ENCODE assay signal across 13 cellular contexts in the genomic region with DNA sequence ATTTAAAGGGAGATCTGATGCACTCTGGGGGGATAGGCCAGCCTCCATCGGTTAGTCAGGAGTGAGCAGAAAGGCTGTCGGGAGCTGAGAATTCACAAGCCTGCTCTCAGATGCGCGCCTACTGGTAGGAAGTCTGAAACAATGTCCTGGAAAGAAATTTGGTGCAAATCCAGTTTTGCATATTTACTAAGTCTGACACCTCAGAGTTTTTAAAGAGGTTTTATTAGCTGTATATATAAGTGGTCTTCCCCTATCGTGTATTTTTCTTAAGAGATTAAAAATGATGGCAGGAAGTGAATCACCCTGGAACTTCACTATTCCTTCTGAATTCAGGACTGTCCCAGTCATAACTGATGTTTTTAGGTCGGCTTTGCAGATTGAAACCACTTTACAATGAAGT.
DNase-seq lines count a peak whose midpoint lies in the region; ATAC-seq, FAIRE-seq and TF ChIP-seq lines count a peak whose summit lies in the region.
"Had no signal": no experiment of that assay in that cellular context is flagged by ENCODE, and none has a peak within 500 bp of the region (broad histone marks: within the 10 kb centered on the region; RNA-seq: fewer than 3 reads in every experiment).

No MANE protein-coding gene starts in this region.

- no peaks in the 10 kb centered on the region for H3K36me3 Mint-ChIP-seq in osteocyte (ENCODE audit: unreplicated experiment)
- H3K36me3 Mint-ChIP-seq: CD4-positive, CD25-positive, alpha-beta regulatory T cell; neural progenitor cell had no signal

- peaks cover 11% of the 10 kb centered on the region for H3K4me1 Mint-ChIP-seq in osteocyte (ENCODE audit: unreplicated experiment)
- H3K4me1 Mint-ChIP-seq: central memory CD8-positive, alpha-beta T cell had no signal

- no peak overlapping the region for H3K4me3 ChIP-seq in fibroblast of mammary gland (ENCODE audit: control insufficient read depth, low read depth, low read length)
- H3K4me3 ChIP-seq: neural progenitor cell had no signal

- no peaks in the 10 kb centered on the region for H3K27me3 Mint-ChIP-seq in osteocyte (ENCODE audit: unreplicated experiment)
- H3K27me3 Mint-ChIP-seq: CD4-positive, CD25-positive, alpha-beta regulatory T cell; central memory CD8-positive, alpha-beta T cell had no signal

- H3K4me3 Mint-ChIP-seq in osteocyte (ENCODE audit: unreplicated experiment), result no peak overlapping the region
- H3K4me3 Mint-ChIP-seq: CD4-positive, CD25-positive, alpha-beta regulatory T cell; central memory CD8-positive, alpha-beta T cell; neural progenitor cell had no signal

- H3K9me3 Mint-ChIP-seq in osteocyte (ENCODE audit: unreplicated experiment), result no peaks in the 10 kb centered on the region
- H3K9me3 Mint-ChIP-seq: central memory CD8-positive, alpha-beta T cell; neural progenitor cell had no signal

- TF ChIP-seq CTCF in fibroblast of mammary gland (conservative IDR thresholded peaks at IDR 0.05; ENCODE audit: control insufficient read depth, insufficient read depth, low read depth, low read length) (no peak), osteocyte (IDR thresholded peaks at IDR 0.05) (peak; percentile 27)

- ATAC-seq in HG03196 (IDR thresholded peaks at IDR 0.05; ENCODE audit: unreplicated experiment), result no peak

- DNase-seq in COLO829 (ENCODE audit: low spot score) (peak; percentile 47), RCC 7860 (ENCODE audit: low spot score) (peak; percentile 12), fibroblast of mammary gland (ENCODE audit: low read depth) (peak; percentile 59), osteocyte (ENCODE audit: extremely low spot score, unreplicated experiment) (no peak), T1000 (lab: John Stamatoyannopoulos, UW) (no peak), DMS114 treated with DMSO at 0.1 percent for 48 hours (lab: John Stamatoyannopoulos, UW; ENCODE audit: unreplicated experiment) (no peak), DMS153 treated with DMSO at 0.1 percent for 48 hours (lab: John Stamatoyannopoulos, UW; ENCODE audit: unreplicated experiment) (no peak)
- DNase-seq: activated CD4-positive, CD25-positive, alpha-beta regulatory T cell; CD4-positive, CD25-positive, alpha-beta regulatory T cell; islet precursor cell had no signal

- H3K27ac Mint-ChIP-seq in osteocyte (ENCODE audit: unreplicated experiment), result no peak overlapping the region
- H3K27ac Mint-ChIP-seq: neural progenitor cell had no signal

- FAIRE-seq in RCC 7860 (lab: Jason Lieb, UNC), result peak; percentile 36

Comparison
In these comparisons a context has a peak if more than half of its experiments do, and no peak if none do; other contexts are left out.
1. DNase-seq: peak in COLO829 (single experiment), RCC 7860 (single experiment) and fibroblast of mammary gland (single experiment); none in osteocyte (single experiment), T1000 (single experiment), DMS114 treated with DMSO at 0.1 percent for 48 hours (single experiment) and DMS153 treated with DMSO at 0.1 percent for 48 hours (single experiment).